In the genomic region with DNA sequence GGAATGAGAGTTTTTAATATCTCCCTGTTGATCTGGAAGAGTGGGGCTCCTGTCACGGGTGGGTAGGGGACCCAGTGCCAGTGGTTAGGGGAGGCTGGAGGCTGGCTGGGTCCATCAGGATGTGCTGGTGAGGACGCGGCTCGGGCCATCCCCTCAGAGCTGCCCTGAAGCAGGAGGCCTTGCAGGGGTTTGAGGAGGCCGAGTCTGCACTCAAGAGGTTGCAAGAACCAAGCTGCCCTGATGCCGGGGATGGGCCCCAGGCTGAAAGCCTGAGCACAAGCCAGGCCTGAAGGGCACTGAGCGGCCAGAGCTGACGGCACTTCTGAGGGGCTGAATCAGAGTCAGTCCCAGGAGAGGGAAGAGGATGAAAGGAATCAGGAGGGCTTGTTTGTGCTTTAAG, we compare ENCODE assay signal across 24 cellular contexts.
"Had no signal": no experiment of that assay in that cellular context is flagged by ENCODE, and none has a peak within 500 bp of the region (broad histone marks: within the 10 kb centered on the region; RNA-seq: fewer than 3 reads in every experiment).

No MANE protein-coding gene starts in this region.

- H3K27ac Mint-ChIP-seq: activated CD4-positive, alpha-beta memory T cell treated with anti-CD3 and anti-CD28 coated beads for 36 hours; activated naive CD8-positive, alpha-beta T cell; activated T-cell treated with anti-CD3 and anti-CD28 coated beads, Interleukin-2, amount 50 U/mL, for 72 hours; activated T-helper 2 cell treated with anti-CD3 and anti-CD28 coated beads, Interferon-gamma antibody, Interleukin-2, Interleukin-4, amounts not matched to agents 10 μg/mL and 5 μg/mL and 100 μg/mL, durations not matched to agents 14 hours and 24 hours and 36 hours; T-helper 17 cell; WTC11 had no signal

- H3K27ac ChIP-seq: brain microvascular endothelial cell, KMS-11 had no signal

- H3K27me3 ChIP-seq: brain microvascular endothelial cell had no signal

- H3K9me3 Mint-ChIP-seq: activated CD4-positive, alpha-beta memory T cell treated with anti-CD3 and anti-CD28 coated beads for 36 hours; activated T-cell treated with anti-CD3 and anti-CD28 coated beads, Interleukin-2, amount 50 U/mL, for 72 hours; activated T-helper 2 cell treated with anti-CD3 and anti-CD28 coated beads, Interferon-gamma antibody, Interleukin-2, Interleukin-4, amounts not matched to agents 10 μg/mL and 5 μg/mL and 100 μg/mL, durations not matched to agents 14 hours and 24 hours and 36 hours; WTC11 had no signal

- H3K27me3 Mint-ChIP-seq: activated naive CD8-positive, alpha-beta T cell had no signal

- H3K9ac ChIP-seq: KMS-11 had no signal

- H3K36me3 Mint-ChIP-seq: activated CD4-positive, alpha-beta memory T cell treated with anti-CD3 and anti-CD28 coated beads for 36 hours; activated naive CD8-positive, alpha-beta T cell; WTC11 had no signal

- ATAC-seq: activated T-cell treated with anti-CD3 and anti-CD28 coated beads, Interleukin-2, amount 50 U/mL, for 72 hours; T-helper 17 cell; WTC11 had no signal

- DNase-seq: activated CD4-positive, alpha-beta memory T cell treated with anti-CD3 and anti-CD28 coated beads for 36 hours; activated CD4-positive, alpha-beta T cell treated with anti-CD3 and anti-CD28 coated beads for 48 hours; activated CD4-positive, CD25-positive, alpha-beta regulatory T cell treated with anti-CD3 and anti-CD28 coated beads, Interleukin-2, amount 50 U/mL, for 72 hours; activated CD8-positive, alpha-beta memory T cell treated with anti-CD3 and anti-CD28 coated beads, Interleukin-2, amount 50 U/mL, for 4 hours; activated gamma-delta T cell treated with Interleukin-2 at 50 U/mL for 16 hours; activated T-cell treated with anti-CD3 and anti-CD28 coated beads, Interleukin-2, amount 50 U/mL, for 72 hours; amygdala; brain microvascular endothelial cell; NCI-H1092; NCI-H1417 treated with DMSO at 0.1 percent for 48 hours; NCI-H1694; NCI-H2029; NCI-H2107; NCI-H2171 treated with DMSO at 0.1 percent for 48 hours; NCI-H226; NCI-H526; NCI-H774; SIG-M5; T-helper 17 cell; T-helper 9 cell had no signal

- H3K36me3 ChIP-seq: brain microvascular endothelial cell had no signal

- H3K4me3 Mint-ChIP-seq: activated CD4-positive, alpha-beta memory T cell treated with anti-CD3 and anti-CD28 coated beads for 36 hours; activated naive CD8-positive, alpha-beta T cell; activated T-cell treated with anti-CD3 and anti-CD28 coated beads, Interleukin-2, amount 50 U/mL, for 72 hours; T-helper 17 cell; WTC11 had no signal
